11 cellular contexts compared by ENCODE assay signal in the genomic region with DNA sequence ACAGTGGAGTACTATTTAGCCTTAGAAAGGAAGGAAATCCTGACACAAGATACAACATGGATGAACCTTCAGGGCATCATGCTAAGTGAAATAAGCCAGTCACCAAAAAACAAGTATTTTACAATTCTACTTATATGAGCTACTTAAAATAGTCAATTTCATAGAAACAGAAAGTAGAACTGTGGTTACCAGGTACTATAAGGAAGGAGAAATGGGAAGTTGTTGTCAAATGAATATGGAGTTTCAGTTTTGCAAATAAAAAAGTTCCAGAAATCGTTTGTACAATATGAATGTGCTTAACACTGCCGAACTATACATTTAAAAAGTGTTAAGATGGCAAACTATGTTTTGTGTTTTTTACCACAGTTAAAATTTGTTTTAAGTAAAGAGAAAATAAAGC. TPM values are rescaled to one million over a fixed set of nuclear protein-coding genes. Genes with fewer than 3 reads are reported as not detected.
DNase-seq lines count a peak whose midpoint lies in the region; ATAC-seq lines count a peak whose summit lies in the region.
"Had no signal": no experiment of that assay in that cellular context is flagged by ENCODE, and none has a peak within 500 bp of the region (broad histone marks: within the 10 kb centered on the region; RNA-seq: fewer than 3 reads in every experiment).

No MANE protein-coding gene starts in this region.

- DNase-seq in effector memory CD8-positive, alpha-beta T cell = no peak
- DNase-seq in NCI-H774 (lab: John Stamatoyannopoulos, UW) (no peak), DMS 273 treated with DMSO at 0.1 percent for 48 hours (lab: John Stamatoyannopoulos, UW) (no peak), posterior vena cava (ENCODE audit: low spot score) (no peak)
- DNase-seq in stimulated activated CD4-positive, alpha-beta T cell treated with anti-CD3 and anti-CD28 coated beads, Interleukin-2, amount 100 ng/mL, for 24 hours = no peak
- DNase-seq: activated effector memory CD4-positive, alpha-beta T cell treated with anti-CD3 and anti-CD28 coated beads, Interleukin-2, amount 50 U/mL, for 16 hours; NCI-H446 treated with DMSO at 0.1 percent for 48 hours; occipital lobe had no signal

- peak overlapping the region; percentile 76 to 85 for H3K27ac Mint-ChIP-seq in effector memory CD8-positive, alpha-beta T cell

- H3K27me3 Mint-ChIP-seq in effector memory CD8-positive, alpha-beta T cell = no peaks in the 10 kb centered on the region

- peaks cover 23 to 25% of the 10 kb centered on the region in 2 donors for H3K4me1 Mint-ChIP-seq in effector memory CD8-positive, alpha-beta T cell (ENCODE audit: low read depth in 2 of 2)

- no peaks in the 10 kb centered on the region for H3K36me3 Mint-ChIP-seq in effector memory CD8-positive, alpha-beta T cell (ENCODE audit: insufficient read depth)

- intact Hi-C loops in posterior vena cava (cut with DNase I) = no loop called here

- peaks cover 8 to 11% of the 10 kb centered on the region in 2 donors for H3K9me3 Mint-ChIP-seq in effector memory CD8-positive, alpha-beta T cell

- H3K4me3 Mint-ChIP-seq in effector memory CD8-positive, alpha-beta T cell = peak overlapping the region; percentile 17 to 54

- ATAC-seq in GM18867 (IDR thresholded peaks at IDR 0.05; ENCODE audit: unreplicated experiment) (peak; percentile 87), GM21786 (IDR thresholded peaks at IDR 0.05; ENCODE audit: unreplicated experiment) (peak; percentile 95), HG03575 (IDR thresholded peaks at IDR 0.05; ENCODE audit: extremely low read depth, insufficient number of reproducible peaks, low FRiP score, unreplicated experiment) (peak; percentile 82)
- peak; percentile 14 for ATAC-seq in effector memory CD8-positive, alpha-beta T cell (replicated peaks)

RNA-seq across cellular contexts. Expression of a gene that starts 26.8 kb away (rescaled TPM):
- total RNA-seq in posterior vena cava = 10 to 100 TPM; 13.9 to 23.5 TPM

Comparison
In these comparisons a context has a peak if more than half of its experiments do, and no peak if none do; other contexts are left out.
1. ATAC-seq: peak in every context shown above with its lines; median percentile 95 in GM21786; 87 in GM18867; 82 in HG03575; 14 in effector memory CD8-positive, alpha-beta T cell.